31 cellular contexts compared by ENCODE assay signal in the genomic region with DNA sequence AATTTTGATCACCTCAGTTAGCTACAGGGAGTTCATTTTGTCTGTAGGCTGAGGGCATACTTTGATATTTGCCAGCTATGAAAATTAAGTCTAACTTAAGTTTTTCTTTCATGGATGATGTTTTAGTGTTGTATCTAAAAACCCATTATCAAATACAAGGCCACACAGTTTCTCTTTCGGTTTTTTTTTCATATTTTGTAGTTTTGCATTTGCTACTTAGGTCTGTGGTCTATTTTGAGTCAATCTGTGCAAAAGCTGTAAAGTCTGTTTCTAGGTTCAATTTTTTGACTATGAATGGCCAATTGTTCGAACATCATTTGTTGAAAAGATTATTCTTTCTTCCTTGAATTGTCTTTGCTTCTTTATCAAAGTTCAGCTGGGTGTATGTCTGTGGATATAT.
"Had no signal": no experiment of that assay in that cellular context is flagged by ENCODE, and none has a peak within 500 bp of the region (broad histone marks: within the 10 kb centered on the region; RNA-seq: fewer than 3 reads in every experiment).

No MANE protein-coding gene starts in this region.

- H3K4me3 ChIP-seq: adrenal gland, body of pancreas, breast epithelium had no signal

- H3K4me1 ChIP-seq: adrenal gland, body of pancreas, breast epithelium had no signal

- DNase-seq: activated B cell treated with CpG ODN at 0.5 μM for 24 hours; activated CD4-positive, alpha-beta memory T cell treated with anti-CD3 and anti-CD28 coated beads for 36 hours; activated CD4-positive, alpha-beta T cell treated with anti-CD3 and anti-CD28 coated beads for 4 hours; activated CD4-positive, alpha-beta T cell treated with anti-CD3 and anti-CD28 coated beads, Interleukin-2, amount 10 ng/mL, durations not matched to agents 24 days and 14 days; activated CD4-positive, alpha-beta T cell treated with anti-CD3 and anti-CD28 coated beads, Interleukin-2, amount 50 U/mL, for 1 hour; activated CD4-positive, alpha-beta T cell treated with anti-CD3 and anti-CD28 coated beads, Interleukin-2, amount 50 U/mL, for 4 hours; activated CD4-positive, CD25-positive, alpha-beta regulatory T cell treated with anti-CD3 and anti-CD28 coated beads, Interleukin-2, amount 50 U/mL, for 72 hours; activated CD8-positive, alpha-beta memory T cell treated with anti-CD3 and anti-CD28 coated beads, Interleukin-2, amount 50 U/mL, for 4 hours; activated CD8-positive, alpha-beta T cell treated with anti-CD3 and anti-CD28 coated beads for 36 hours; activated effector memory CD4-positive, alpha-beta T cell treated with anti-CD3 and anti-CD28 coated beads, Interleukin-2, amount 50 U/mL, for 16 hours; activated gamma-delta T cell treated with Interleukin-2 at 50 U/mL for 16 hours; activated naive CD4-positive, alpha-beta T cell; activated naive CD4-positive, alpha-beta T cell treated with anti-CD3 and anti-CD28 coated beads for 36 hours; activated naive CD4-positive, alpha-beta T cell treated with anti-CD3 and anti-CD28 coated beads, Interleukin-2, amount 50 U/mL, for 16 hours; activated naive CD8-positive, alpha-beta T cell treated with anti-CD3 and anti-CD28 coated beads for 36 hours; activated T-cell treated with anti-CD3 and anti-CD28 coated beads for 4 hours; activated T-cell treated with anti-CD3 and anti-CD28 coated beads, Interleukin-2, amount 50 U/mL, for 1 hour; activated T-cell treated with anti-CD3 and anti-CD28 coated beads, Interleukin-2, amount 50 U/mL, for 4 hours; activated T-cell treated with anti-CD3 and anti-CD28 coated beads, Interleukin-2, amount 50 U/mL, for 72 hours; adrenal gland; amniotic stem cell; aorta; body of pancreas; brain microvascular endothelial cell; central memory CD4-positive, alpha-beta T cell; T-helper 2 cell; T-helper 9 cell had no signal

- ATAC-seq: activated CD8-positive, alpha-beta T cell treated with anti-CD3 and anti-CD28 coated beads for 36 hours; activated naive CD4-positive, alpha-beta T cell treated with anti-CD3 and anti-CD28 coated beads, Interleukin-2, amount 50 U/mL, for 72 hours; activated T-cell treated with anti-CD3 and anti-CD28 coated beads, Interleukin-2, amount 50 U/mL, for 4 hours; activated T-cell treated with anti-CD3 and anti-CD28 coated beads, Interleukin-2, amount 50 U/mL, for 72 hours; activated T-helper 17 cell treated with anti-CD3 and anti-CD28 coated beads, Interleukin-2, amount 50 U/mL, for 72 hours; body of pancreas had no signal

- H3K27ac ChIP-seq: adrenal gland, body of pancreas, brain microvascular endothelial cell, breast epithelium, VCaP had no signal

- H3K9me3 ChIP-seq: adrenal gland, body of pancreas, breast epithelium had no signal

- H3K27me3 ChIP-seq: adrenal gland, body of pancreas, brain microvascular endothelial cell, breast epithelium had no signal

- H3K36me3 ChIP-seq: adrenal gland, brain microvascular endothelial cell, breast epithelium had no signal
